Comparison of ENCODE assay signal across 1 cellular context in the genomic region with DNA sequence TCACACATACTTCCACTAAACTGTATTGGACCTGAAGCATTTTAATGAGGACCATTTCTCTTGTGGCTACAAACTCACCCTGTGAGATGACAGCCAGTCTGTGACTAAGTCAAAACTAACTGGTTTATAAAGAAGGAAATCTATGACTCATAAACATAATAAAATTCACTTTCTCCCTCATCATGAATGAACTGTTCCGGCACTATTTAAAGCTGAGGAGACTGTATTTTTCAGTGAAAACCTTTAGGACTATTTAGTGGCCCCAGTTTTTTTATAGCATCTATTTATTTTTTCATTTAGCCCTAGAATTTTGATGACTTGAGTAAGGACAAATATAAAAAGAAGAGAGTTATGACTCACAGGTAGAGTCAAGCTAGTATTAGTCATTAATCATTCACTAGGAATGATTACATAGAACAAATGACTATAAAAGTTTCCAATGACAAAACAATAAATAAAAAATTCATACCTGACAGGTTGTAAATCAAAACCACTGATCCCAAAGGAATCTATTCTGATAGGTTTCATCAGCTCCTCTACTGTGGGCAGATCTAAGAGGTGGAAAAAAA.
TF ChIP-seq lines count a peak whose summit lies in the region.

No MANE protein-coding gene starts in this region.

TF ChIP-seq in GM23338, 12 proteins besides CTCF, POLR2A, EP300 and RAD21 (continued from another document):
- TF ChIP-seq, protein P1, sequence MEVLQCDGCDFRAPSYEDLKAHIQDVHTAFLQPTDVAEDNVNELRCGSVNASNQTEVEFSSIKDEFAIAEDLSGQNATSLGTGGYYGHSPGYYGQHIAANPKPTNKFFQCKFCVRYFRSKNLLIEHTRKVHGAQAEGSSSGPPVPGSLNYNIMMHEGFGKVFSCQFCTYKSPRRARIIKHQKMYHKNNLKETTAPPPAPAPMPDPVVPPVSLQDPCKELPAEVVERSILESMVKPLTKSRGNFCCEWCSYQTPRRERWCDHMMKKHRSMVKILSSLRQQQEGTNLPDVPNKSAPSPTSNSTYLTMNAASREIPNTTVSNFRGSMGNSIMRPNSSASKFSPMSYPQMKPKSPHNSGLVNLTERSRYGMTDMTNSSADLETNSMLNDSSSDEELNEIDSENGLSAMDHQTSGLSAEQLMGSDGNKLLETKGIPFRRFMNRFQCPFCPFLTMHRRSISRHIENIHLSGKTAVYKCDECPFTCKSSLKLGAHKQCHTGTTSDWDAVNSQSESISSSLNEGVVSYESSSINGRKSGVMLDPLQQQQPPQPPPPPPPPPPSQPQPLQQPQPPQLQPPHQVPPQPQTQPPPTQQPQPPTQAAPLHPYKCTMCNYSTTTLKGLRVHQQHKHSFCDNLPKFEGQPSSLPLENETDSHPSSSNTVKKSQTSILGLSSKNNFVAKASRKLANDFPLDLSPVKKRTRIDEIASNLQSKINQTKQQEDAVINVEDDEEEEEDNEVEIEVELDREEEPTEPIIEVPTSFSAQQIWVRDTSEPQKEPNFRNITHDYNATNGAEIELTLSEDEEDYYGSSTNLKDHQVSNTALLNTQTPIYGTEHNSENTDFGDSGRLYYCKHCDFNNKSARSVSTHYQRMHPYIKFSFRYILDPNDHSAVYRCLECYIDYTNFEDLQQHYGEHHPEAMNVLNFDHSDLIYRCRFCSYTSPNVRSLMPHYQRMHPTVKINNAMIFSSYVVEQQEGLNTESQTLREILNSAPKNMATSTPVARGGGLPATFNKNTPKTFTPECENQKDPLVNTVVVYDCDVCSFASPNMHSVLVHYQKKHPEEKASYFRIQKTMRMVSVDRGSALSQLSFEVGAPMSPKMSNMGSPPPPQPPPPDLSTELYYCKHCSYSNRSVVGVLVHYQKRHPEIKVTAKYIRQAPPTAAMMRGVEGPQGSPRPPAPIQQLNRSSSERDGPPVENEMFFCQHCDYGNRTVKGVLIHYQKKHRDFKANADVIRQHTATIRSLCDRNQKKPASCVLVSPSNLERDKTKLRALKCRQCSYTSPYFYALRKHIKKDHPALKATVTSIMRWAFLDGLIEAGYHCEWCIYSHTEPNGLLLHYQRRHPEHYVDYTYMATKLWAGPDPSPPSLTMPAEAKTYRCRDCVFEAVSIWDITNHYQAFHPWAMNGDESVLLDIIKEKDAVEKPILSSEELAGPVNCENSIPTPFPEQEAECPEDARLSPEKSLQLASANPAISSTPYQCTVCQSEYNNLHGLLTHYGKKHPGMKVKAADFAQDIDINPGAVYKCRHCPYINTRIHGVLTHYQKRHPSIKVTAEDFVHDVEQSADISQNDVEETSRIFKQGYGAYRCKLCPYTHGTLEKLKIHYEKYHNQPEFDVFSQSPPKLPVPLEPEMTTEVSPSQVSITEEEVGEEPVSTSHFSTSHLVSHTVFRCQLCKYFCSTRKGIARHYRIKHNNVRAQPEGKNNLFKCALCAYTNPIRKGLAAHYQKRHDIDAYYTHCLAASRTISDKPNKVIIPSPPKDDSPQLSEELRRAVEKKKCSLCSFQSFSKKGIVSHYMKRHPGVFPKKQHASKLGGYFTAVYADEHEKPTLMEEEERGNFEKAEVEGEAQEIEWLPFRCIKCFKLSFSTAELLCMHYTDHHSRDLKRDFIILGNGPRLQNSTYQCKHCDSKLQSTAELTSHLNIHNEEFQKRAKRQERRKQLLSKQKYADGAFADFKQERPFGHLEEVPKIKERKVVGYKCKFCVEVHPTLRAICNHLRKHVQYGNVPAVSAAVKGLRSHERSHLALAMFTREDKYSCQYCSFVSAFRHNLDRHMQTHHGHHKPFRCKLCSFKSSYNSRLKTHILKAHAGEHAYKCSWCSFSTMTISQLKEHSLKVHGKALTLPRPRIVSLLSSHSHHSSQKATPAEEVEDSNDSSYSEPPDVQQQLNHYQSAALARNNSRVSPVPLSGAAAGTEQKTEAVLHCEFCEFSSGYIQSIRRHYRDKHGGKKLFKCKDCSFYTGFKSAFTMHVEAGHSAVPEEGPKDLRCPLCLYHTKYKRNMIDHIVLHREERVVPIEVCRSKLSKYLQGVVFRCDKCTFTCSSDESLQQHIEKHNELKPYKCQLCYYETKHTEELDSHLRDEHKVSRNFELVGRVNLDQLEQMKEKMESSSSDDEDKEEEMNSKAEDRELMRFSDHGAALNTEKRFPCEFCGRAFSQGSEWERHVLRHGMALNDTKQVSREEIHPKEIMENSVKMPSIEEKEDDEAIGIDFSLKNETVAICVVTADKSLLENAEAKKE (CRISPR knock-in tag; IDR thresholded peaks at IDR 0.05) = no peak
